In genomic region chr9:130426883-130427282, GRCh38 we compare ENCODE assay signal across 14 cellular contexts. TPM values are rescaled to one million over a fixed set of nuclear protein-coding genes. Genes with fewer than 3 reads are reported as not detected.
DNase-seq lines count a peak whose midpoint lies in the region; ATAC-seq, FAIRE-seq and TF ChIP-seq lines count a peak whose summit lies in the region.
"Had no signal": no experiment of that assay in that cellular context is flagged by ENCODE, and none has a peak within 500 bp of the region (broad histone marks: within the 10 kb centered on the region; RNA-seq: fewer than 3 reads in every experiment).

No MANE protein-coding gene starts in this region.

- DNase-seq in AG09309 (ENCODE audit: low read depth) = peak; percentile 53
- peak; percentile 98 for DNase-seq in HPDE6-E6E7 (ENCODE audit: extremely low spot score)
- peak; percentile 92 for DNase-seq in bronchial epithelial cell (ENCODE audit: low read depth)
- peak; percentile 87 for DNase-seq in kidney tubule cell (ENCODE audit: low spot score)
- no peak for DNase-seq in activated T-helper 1 cell treated with anti-CD3 and anti-CD28 coated beads, Interleukin-12 subunit alpha, Interleukin-12 subunit beta, Interleukin-2, Interleukin-4 antibody, amounts not matched to agents 30 ng/mL and 10 ng/mL and 1 ng/mL, durations not matched to agents 14 hours and 24 hours and 36 hours (ENCODE audit: low spot score)
- no peak for DNase-seq in NCI-H82 (lab: John Stamatoyannopoulos, UW)
- DNase-seq in ecto neural progenitor cell (ENCODE audit: low spot score) = no peak
- DNase-seq: DMS53; NCI-H510A; stimulated activated CD4-positive, alpha-beta T cell treated with anti-CD3 and anti-CD28 coated beads, Interleukin-4, amount 100 ng/mL, for 4 hours had no signal

- TF ChIP-seq CTCF in AG09309 (IDR thresholded peaks at IDR 0.05; ENCODE audit: control insufficient read depth, insufficient read depth, low read depth, low read length, missing control alignments) = peak; percentile 20
- TF ChIP-seq CTCF in bronchial epithelial cell (IDR thresholded peaks at IDR 0.05; ENCODE audit: insufficient read depth, low read length, severe bottlenecking) = peak; percentile 11

- no peaks in the 10 kb centered on the region for H3K4me1 Mint-ChIP-seq in activated T-helper 1 cell treated with anti-CD3 and anti-CD28 coated beads, Interleukin-12 subunit alpha, Interleukin-12 subunit beta, Interleukin-2, Interleukin-4 antibody, amounts not matched to agents 30 ng/mL and 10 ng/mL and 1 ng/mL, durations not matched to agents 14 hours and 24 hours and 36 hours (ENCODE audit: low read depth)

- no peak for ATAC-seq in GM21367 (IDR thresholded peaks at IDR 0.05; ENCODE audit: unreplicated experiment)

- FAIRE-seq in bronchial epithelial cell (lab: Jason Lieb, UNC) = peak; percentile 95

- no peak overlapping the region for H3K4me3 Mint-ChIP-seq in activated T-helper 1 cell treated with anti-CD3 and anti-CD28 coated beads, Interleukin-12 subunit alpha, Interleukin-12 subunit beta, Interleukin-2, Interleukin-4 antibody, amounts not matched to agents 30 ng/mL and 10 ng/mL and 1 ng/mL, durations not matched to agents 14 hours and 24 hours and 36 hours

- intact Hi-C loops in activated T-helper 1 cell treated with anti-CD3 and anti-CD28 coated beads, Interleukin-12 subunit alpha, Interleukin-12 subunit beta, Interleukin-2, Interleukin-4 antibody, amounts not matched to agents 30 ng/mL and 10 ng/mL and 1 ng/mL, durations not matched to agents 14 hours and 24 hours and 36 hours (cut with micrococcal nuclease) = no loop called here

- no peaks in the 10 kb centered on the region for H3K36me3 ChIP-seq in bronchial epithelial cell (ENCODE audit: control insufficient read depth, insufficient read depth, low read length)
- H3K36me3 ChIP-seq: uterus had no signal

- H3K4me3 ChIP-seq in AG09309 (ENCODE audit: control insufficient read depth, low read depth, low read length) (no peak overlapping the region), bronchial epithelial cell (ENCODE audit: low read depth, low read length) (no peak overlapping the region)
- H3K4me3 ChIP-seq: lung, uterus had no signal

- H3K36me3 Mint-ChIP-seq in activated T-helper 1 cell treated with anti-CD3 and anti-CD28 coated beads, Interleukin-12 subunit alpha, Interleukin-12 subunit beta, Interleukin-2, Interleukin-4 antibody, amounts not matched to agents 30 ng/mL and 10 ng/mL and 1 ng/mL, durations not matched to agents 14 hours and 24 hours and 36 hours (ENCODE audit: low read depth) = no peaks in the 10 kb centered on the region
- H3K36me3 Mint-ChIP-seq: brain had no signal

- no peaks in the 10 kb centered on the region for H3K9me3 Mint-ChIP-seq in activated T-helper 1 cell treated with anti-CD3 and anti-CD28 coated beads, Interleukin-12 subunit alpha, Interleukin-12 subunit beta, Interleukin-2, Interleukin-4 antibody, amounts not matched to agents 30 ng/mL and 10 ng/mL and 1 ng/mL, durations not matched to agents 14 hours and 24 hours and 36 hours
- H3K9me3 Mint-ChIP-seq: brain had no signal

- peaks cover 8% of the 10 kb centered on the region for H3K27me3 ChIP-seq in bronchial epithelial cell (ENCODE audit: control insufficient read depth, insufficient read depth, low read length)
- H3K27me3 ChIP-seq: uterus had no signal

- H3K27me3 Mint-ChIP-seq in activated T-helper 1 cell treated with anti-CD3 and anti-CD28 coated beads, Interleukin-12 subunit alpha, Interleukin-12 subunit beta, Interleukin-2, Interleukin-4 antibody, amounts not matched to agents 30 ng/mL and 10 ng/mL and 1 ng/mL, durations not matched to agents 14 hours and 24 hours and 36 hours (ENCODE audit: insufficient read depth) = peaks cover 7% of the 10 kb centered on the region

- no peak overlapping the region for H3K27ac Mint-ChIP-seq in activated T-helper 1 cell treated with anti-CD3 and anti-CD28 coated beads, Interleukin-12 subunit alpha, Interleukin-12 subunit beta, Interleukin-2, Interleukin-4 antibody, amounts not matched to agents 30 ng/mL and 10 ng/mL and 1 ng/mL, durations not matched to agents 14 hours and 24 hours and 36 hours

RNA-seq across cellular contexts. Expression of gene ASS1, which starts 17.9 kb away (rescaled TPM):
- 396 and 415 TPM in 2 replicates for total RNA-seq in bronchial epithelial cell
- total RNA-seq in activated T-helper 1 cell treated with anti-CD3 and anti-CD28 coated beads, Interleukin-12 subunit alpha, Interleukin-12 subunit beta, Interleukin-2, Interleukin-4 antibody, amounts not matched to agents 30 ng/mL and 10 ng/mL and 1 ng/mL, durations not matched to agents 14 hours and 24 hours and 36 hours = 2.9 and 3.3 TPM in 2 replicates

Comparison
In these comparisons a context has a peak if more than half of its experiments do, and no peak if none do; other contexts are left out.
1. DNase-seq: peak in AG09309 (single experiment), HPDE6-E6E7 (single experiment), bronchial epithelial cell (single experiment) and kidney tubule cell (single experiment); none in activated T-helper 1 cell treated with anti-CD3 and anti-CD28 coated beads, Interleukin-12 subunit alpha, Interleukin-12 subunit beta, Interleukin-2, Interleukin-4 antibody, amounts not matched to agents 30 ng/mL and 10 ng/mL and 1 ng/mL, durations not matched to agents 14 hours and 24 hours and 36 hours (single experiment), NCI-H82 (single experiment) and ecto neural progenitor cell (single experiment).
2. RNA of gene ASS1, which starts 17.9 kb away (total RNA-seq): 396 to 415 TPM in bronchial epithelial cell; 2.9 to 3.3 TPM in activated T-helper 1 cell treated with anti-CD3 and anti-CD28 coated beads, Interleukin-12 subunit alpha, Interleukin-12 subunit beta, Interleukin-2, Interleukin-4 antibody, amounts not matched to agents 30 ng/mL and 10 ng/mL and 1 ng/mL, durations not matched to agents 14 hours and 24 hours and 36 hours; every median in the first group is over 10 times any median in the second.